34 cellular contexts compared by ENCODE assay signal in the genomic region with DNA sequence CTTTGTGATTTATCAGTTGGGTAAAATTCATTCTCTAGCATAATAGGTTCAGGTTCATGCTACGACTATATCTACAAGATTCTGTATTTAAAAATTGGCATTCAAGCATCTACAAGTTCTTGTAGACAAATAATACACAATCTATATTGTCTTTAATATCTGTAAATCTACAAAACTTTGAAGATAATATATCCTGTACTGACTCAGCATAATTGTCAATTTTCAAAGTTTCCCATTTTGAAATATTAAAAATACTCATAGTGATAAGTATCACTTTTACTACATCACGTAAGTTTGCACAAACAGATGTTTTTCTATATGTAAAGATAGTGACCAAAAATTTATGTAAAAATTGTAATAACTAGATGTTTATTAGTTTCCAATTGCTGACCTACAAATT.
"Had no signal": no experiment of that assay in that cellular context is flagged by ENCODE, and none has a peak within 500 bp of the region (broad histone marks: within the 10 kb centered on the region; RNA-seq: fewer than 3 reads in every experiment).

No MANE protein-coding gene starts in this region.

- FAIRE-seq: astrocyte, bronchial epithelial cell had no signal

- H3K36me3 ChIP-seq: adrenal gland, ascending aorta, brain microvascular endothelial cell, breast epithelium, cardiac muscle cell had no signal

- ATAC-seq: activated naive CD4-positive, alpha-beta T cell treated with anti-CD3 and anti-CD28 coated beads, Interleukin-2, amount 50 U/mL, for 72 hours; activated naive CD8-positive, alpha-beta T cell treated with anti-CD3 and anti-CD28 coated beads, Interleukin-2, amount 50 U/mL, for 24 hours; activated T-cell treated with anti-CD3 and anti-CD28 coated beads, Interleukin-2, amount 50 U/mL, for 4 hours; activated T-cell treated with anti-CD3 and anti-CD28 coated beads, Interleukin-2, amount 50 U/mL, for 72 hours; activated T-helper 17 cell treated with anti-CD3 and anti-CD28 coated beads, Interleukin-2, amount 50 U/mL, for 72 hours; body of pancreas had no signal

- DNase-seq: activated effector memory CD4-positive, alpha-beta T cell treated with anti-CD3 and anti-CD28 coated beads, Interleukin-2, amount 50 U/mL, for 16 hours; activated effector memory CD4-positive, alpha-beta T cell treated with Interleukin-2 at 50 U/mL for 16 hours; activated gamma-delta T cell; activated gamma-delta T cell treated with Interleukin-2 at 50 U/mL for 16 hours; activated naive CD4-positive, alpha-beta T cell; activated naive CD4-positive, alpha-beta T cell treated with anti-CD3 and anti-CD28 coated beads for 36 hours; activated naive CD4-positive, alpha-beta T cell treated with anti-CD3 and anti-CD28 coated beads, Interleukin-2, amount 10 ng/mL, durations not matched to agents 7 days and 5 days; activated naive CD4-positive, alpha-beta T cell treated with anti-CD3 and anti-CD28 coated beads, Interleukin-2, amount 50 U/mL, for 16 hours; activated naive CD4-positive, alpha-beta T cell treated with Interleukin-2 at 50 U/mL for 16 hours; activated naive CD8-positive, alpha-beta T cell treated with anti-CD3 and anti-CD28 coated beads for 36 hours; activated naive CD8-positive, alpha-beta T cell treated with anti-CD3 and anti-CD28 coated beads, Interleukin-2, amount 10 ng/mL, durations not matched to agents 7 days and 5 days; activated naive CD8-positive, alpha-beta T cell treated with anti-CD3 and anti-CD28 coated beads, Interleukin-2, amount 50 U/mL, for 24 hours; activated T-cell treated with anti-CD3 and anti-CD28 coated beads, Interleukin-2, amount 50 U/mL, for 1 hour; activated T-cell treated with anti-CD3 and anti-CD28 coated beads, Interleukin-2, amount 50 U/mL, for 24 hours; activated T-cell treated with anti-CD3 and anti-CD28 coated beads, Interleukin-2, amount 50 U/mL, for 4 hours; activated T-cell treated with anti-CD3 and anti-CD28 coated beads, Interleukin-2, amount 50 U/mL, for 48 hours; activated T-cell treated with anti-CD3 and anti-CD28 coated beads, Interleukin-2, amount 50 U/mL, for 72 hours; adrenal gland; amniotic stem cell; amygdala; anterior cingulate cortex; aorta; body of pancreas; brain microvascular endothelial cell; caudate nucleus; central memory CD4-positive, alpha-beta T cell; cerebellar nuclear complex had no signal

- H3K27ac ChIP-seq: adrenal gland, ascending aorta, body of pancreas, brain microvascular endothelial cell, breast epithelium, cardiac muscle cell had no signal

- H3K4me1 ChIP-seq: adrenal gland, ascending aorta, breast epithelium had no signal

- H3K9me3 ChIP-seq: adrenal gland, ascending aorta, body of pancreas, breast epithelium had no signal

- H3K27me3 ChIP-seq: adrenal gland, ascending aorta, body of pancreas, brain microvascular endothelial cell, breast epithelium, cardiac muscle cell had no signal

- H3K4me3 ChIP-seq: adrenal gland, ascending aorta, body of pancreas, breast epithelium, cardiac muscle cell had no signal
